In genomic region chr16:13631213-13631767, GRCh38 we compare ENCODE assay signal across 19 cellular contexts.
A peak's percentile ranks its signal among the peaks of the same experiment; 100 is the strongest.
DNase-seq lines count a peak whose midpoint lies in the region; ATAC-seq, FAIRE-seq and TF ChIP-seq lines count a peak whose summit lies in the region.
"Had no signal": no experiment of that assay in that cellular context is flagged by ENCODE, and none has a peak within 500 bp of the region (broad histone marks: within the 10 kb centered on the region; RNA-seq: fewer than 3 reads in every experiment).

No MANE protein-coding gene starts in this region.

- peaks cover 0 to 4% of the 10 kb centered on the region in 2 donors for H3K9me3 Mint-ChIP-seq in effector memory CD8-positive, alpha-beta T cell
- H3K9me3 Mint-ChIP-seq in activated naive CD8-positive, alpha-beta T cell treated with anti-CD3 and anti-CD28 coated beads for 36 hours = no peaks in the 10 kb centered on the region

- TF ChIP-seq RAD21 in HepG2 (CRISPR knock-in tag; IDR thresholded peaks at IDR 0.05) = no peak
- no peak for TF ChIP-seq RAD21 in IMR-90 (IDR thresholded peaks at IDR 0.05; ENCODE audit: low read length)

- H3K14ac ChIP-seq in IMR-90 (replicated peaks; ENCODE audit: low read depth, low read length) = no peak overlapping the region

- TF ChIP-seq EP300 in HepG2 (IDR thresholded peaks at IDR 0.05; ENCODE audit: low read depth in 2 of 2, low read length in 2 of 2) (no peak), HepG2 (CRISPR knock-in tag; IDR thresholded peaks at IDR 0.05; ENCODE audit: borderline replicate concordance) (no peak)

- no peak overlapping the region for H3K56ac ChIP-seq in IMR-90 (ENCODE audit: extremely low read depth, insufficient read depth, low read length)

- H3K79me2 ChIP-seq in HepG2 (ENCODE audit: insufficient read depth, low read length) (no peaks in the 10 kb centered on the region), hepatocyte (no peaks in the 10 kb centered on the region)

- TF ChIP-seq CTCF in HepG2 (CRISPR knock-in tag; IDR thresholded peaks at IDR 0.05) (no peak), right lobe of liver (IDR thresholded peaks at IDR 0.05) (no peak), IMR-90 (conservative IDR thresholded peaks at IDR 0.05; ENCODE audit: low read depth, low read length) (no peak), hepatocyte (IDR thresholded peaks at IDR 0.05; ENCODE audit: poor library complexity) (no peak)

- no peak overlapping the region for H2AK5ac ChIP-seq in IMR-90 (ENCODE audit: low read depth, low read length)

- H3K27me3 ChIP-seq in HepG2 (ENCODE audit: control insufficient read depth in 1 of 2, insufficient read depth in 2 of 2, low read length in 2 of 2) (no peaks in the 10 kb centered on the region; a peak in 1 of 5 replicates), right lobe of liver (no peaks in the 10 kb centered on the region), IMR-90 (ENCODE audit: control insufficient read depth, insufficient read depth, low read length) (no peaks in the 10 kb centered on the region), hepatocyte (no peaks in the 10 kb centered on the region)
- H3K27me3 ChIP-seq: BLaER1 had no signal

- no peaks in the 10 kb centered on the region for H3K4me1 ChIP-seq in HepG2 (ENCODE audit: insufficient read depth, low read length)
- peaks cover 0 to 10% (median 0%) of the 10 kb centered on the region in 4 donors for H3K4me1 ChIP-seq in right lobe of liver
- no peaks in the 10 kb centered on the region for H3K4me1 ChIP-seq in IMR-90 (ENCODE audit: control insufficient read depth, insufficient read depth, low read length)
- H3K4me1 ChIP-seq in hepatocyte (ENCODE audit: insufficient read depth) = peaks cover 22% of the 10 kb centered on the region

- H3K9me3 ChIP-seq in HepG2 (ENCODE audit: low read length) = no peaks in the 10 kb centered on the region
- no peaks in the 10 kb centered on the region for H3K9me3 ChIP-seq in right lobe of liver
- peaks cover 15% of the 10 kb centered on the region for H3K9me3 ChIP-seq in IMR-90 (ENCODE audit: control insufficient read depth, insufficient read depth, low read length)
- H3K9me3 ChIP-seq in hepatocyte (ENCODE audit: low read depth) = no peaks in the 10 kb centered on the region
- H3K9me3 ChIP-seq: BLaER1 had no signal

- no peak overlapping the region for H2BK5ac ChIP-seq in IMR-90 (ENCODE audit: low read depth, low read length, poor library complexity, severe bottlenecking)

- H2AFZ ChIP-seq in HepG2 (ENCODE audit: low read length) = no peak overlapping the region
- H2AFZ ChIP-seq in IMR-90 (replicated peaks; ENCODE audit: low read length, poor library complexity) = no peak overlapping the region
- no peak overlapping the region for H2AFZ ChIP-seq in hepatocyte

- H4K8ac ChIP-seq in IMR-90 (ENCODE audit: low read depth in 2 of 2, low read length in 2 of 2) = no peak overlapping the region

- no peak overlapping the region for H3K9ac ChIP-seq in HepG2 (ENCODE audit: insufficient read depth, low read depth, low read length)
- no peak overlapping the region for H3K9ac ChIP-seq in IMR-90 (ENCODE audit: low read depth, low read length)
- H3K9ac ChIP-seq: BLaER1 had no signal

- no peak overlapping the region for H2BK20ac ChIP-seq in IMR-90 (ENCODE audit: low read depth, low read length)

- no peak overlapping the region for H3K4me2 ChIP-seq in HepG2 (ENCODE audit: low read depth, low read length)
- H3K4me2 ChIP-seq in IMR-90 (ENCODE audit: low read depth, low read length) = no peak overlapping the region
- peak overlapping the region; percentile 44 for H3K4me2 ChIP-seq in hepatocyte
- H3K4me2 ChIP-seq: BLaER1 had no signal

- CTCF ChIA-PET in HepG2 (lab: Yijun Ruan, JAX; ENCODE audit: low intra/inter-chr PET ratio, low total read pairs) (no interaction called here), IMR-90 (lab: Yijun Ruan, JAX) (no interaction called here)

- no peak overlapping the region for H3K4me3 ChIP-seq in HepG2 (replicated peaks in 1 of 3; ENCODE audit: insufficient read depth in 1 of 3, low read depth in 2 of 3, low read length in 3 of 3)
- no peak overlapping the region for H3K4me3 ChIP-seq in right lobe of liver
- H3K4me3 ChIP-seq in IMR-90 (ENCODE audit: insufficient read depth, low read depth, low read length) = no peak overlapping the region
- no peak overlapping the region for H3K4me3 ChIP-seq in hepatocyte
- H3K4me3 ChIP-seq: BLaER1 had no signal

- no peak overlapping the region for H2BK15ac ChIP-seq in IMR-90 (ENCODE audit: low read depth, low read length)

- H3K9me1 ChIP-seq in IMR-90 (ENCODE audit: insufficient read depth, low read length) = no peaks in the 10 kb centered on the region

- H4K20me1 ChIP-seq in HepG2 (ENCODE audit: insufficient read depth, low read length) (no peaks in the 10 kb centered on the region), IMR-90 (ENCODE audit: insufficient read depth, low read length) (no peaks in the 10 kb centered on the region), hepatocyte (ENCODE audit: insufficient read depth, poor library complexity, severe bottlenecking) (no peaks in the 10 kb centered on the region)
- H4K20me1 ChIP-seq: BLaER1 had no signal

- BruUV-seq in HepG2 (replicated peaks; lab: Mats Ljungman, UMichigan) (no TSS peak), IMR-90 (replicated peaks; lab: Mats Ljungman, UMichigan) (no TSS peak)

- POLR2A ChIA-PET in HepG2 (lab: Yijun Ruan, JAX) = no interaction called here
- POLR2A ChIA-PET in IMR-90 (lab: Charles Lee; ENCODE audit: unreplicated experiment) = no interaction called here

- H3K4ac ChIP-seq in IMR-90 (ENCODE audit: low read depth, low read length) = no peak overlapping the region

- H3K23ac ChIP-seq in IMR-90 (ENCODE audit: low read depth, low read length) = no peak overlapping the region

- H2AK9ac ChIP-seq in IMR-90 (replicated peaks; ENCODE audit: low read depth, low read length, poor library complexity) = no peak overlapping the region

- H3K79me1 ChIP-seq in IMR-90 (ENCODE audit: low read depth in 1 of 2, low read length in 2 of 2) = no peaks in the 10 kb centered on the region

- no peak overlapping the region for H3K4me3 Mint-ChIP-seq in effector memory CD8-positive, alpha-beta T cell
- no peak overlapping the region for H3K4me3 Mint-ChIP-seq in activated naive CD8-positive, alpha-beta T cell treated with anti-CD3 and anti-CD28 coated beads for 36 hours
- H3K4me3 Mint-ChIP-seq: CD14-positive monocyte; CD4-positive, alpha-beta memory T cell; IgD-negative memory B cell had no signal

- H3K27ac ChIP-seq in HepG2 (ENCODE audit: extremely low read length, insufficient read depth, low read length) (no peak overlapping the region), right lobe of liver (no peak overlapping the region), IMR-90 (ENCODE audit: insufficient read depth, low read length) (no peak overlapping the region), hepatocyte (peak overlapping the region; percentile 71)
- H3K27ac ChIP-seq: 22Rv1, BLaER1 had no signal

- no peak for ATAC-seq in HepG2
- no peak for ATAC-seq in right lobe of liver
- no peak for ATAC-seq in IMR-90 (ENCODE audit: low read depth)
- no peak for ATAC-seq in effector memory CD8-positive, alpha-beta T cell (replicated peaks)
- no peak for ATAC-seq in GM21723 (IDR thresholded peaks at IDR 0.05; ENCODE audit: unreplicated experiment)
- ATAC-seq in HG03457 (IDR thresholded peaks at IDR 0.05; ENCODE audit: unreplicated experiment) = no peak

- TF ChIP-seq POLR2A in HepG2 (IDR thresholded peaks at IDR 0.05; ENCODE audit: insufficient read depth in 1 of 2, low read depth in 2 of 2, low read length in 2 of 2) (no peak), right lobe of liver (IDR thresholded peaks at IDR 0.05) (no peak), IMR-90 (IDR thresholded peaks at IDR 0.05; ENCODE audit: low read depth, low read length) (no peak)

- no peak for FAIRE-seq in HepG2 (lab: Jason Lieb, UNC)

- WGBS in HepG2 (ENCODE audit: low lambda C conversion rate) = 0% methylated on average over 2 of the region's 2 CpGs
- WGBS in right lobe of liver (ENCODE audit: insufficient coverage, low coverage, low lambda C conversion rate, missing lambda C conversion rate) = 48% methylated on average over 2 of the region's 2 CpGs
- WGBS in IMR-90 (ENCODE audit: extremely low coverage in 2 of 2, insufficient read length in 1 of 2), 2 experiments = no CpG with 5 or more reads among the region's 2 CpGs
- WGBS in hepatocyte (ENCODE audit: low lambda C conversion rate, missing lambda C conversion rate) = 38% methylated on average over 2 of the region's 2 CpGs

- DNase-seq in HepG2 (ENCODE audit: low spot score) = no peak
- no peak for DNase-seq in right lobe of liver
- no peak for DNase-seq in IMR-90
- DNase-seq in hepatocyte (ENCODE audit: low spot score) = no peak
- DNase-seq in effector memory CD8-positive, alpha-beta T cell = no peak
- DNase-seq in activated naive CD8-positive, alpha-beta T cell treated with anti-CD3 and anti-CD28 coated beads for 36 hours = no peak
- DNase-seq: Calu3; CD4-positive, alpha-beta memory T cell; DMS79 treated with DMSO at 0.1 percent for 48 hours; GF-D8; GOT3; H7; KG1 had no signal

- H3K36me3 ChIP-seq in HepG2 (replicated peaks in 1 of 2; ENCODE audit: control insufficient read depth in 1 of 2, insufficient read depth in 2 of 2, low read length in 2 of 2) = no peaks in the 10 kb centered on the region
- no peaks in the 10 kb centered on the region for H3K36me3 ChIP-seq in right lobe of liver
- H3K36me3 ChIP-seq in IMR-90 (ENCODE audit: control insufficient read depth, insufficient read depth, low read length) = no peaks in the 10 kb centered on the region
- H3K36me3 ChIP-seq in hepatocyte (replicated peaks; ENCODE audit: insufficient read depth, low read depth) = no peaks in the 10 kb centered on the region
- H3K36me3 ChIP-seq: BLaER1 had no signal

- intact Hi-C loops in HepG2 (cut with micrococcal nuclease; ENCODE audit: unreplicated experiment) (no loop called here), right lobe of liver (cut with DNase I) (no loop called here), IMR-90 (cut with micrococcal nuclease) (no loop called here)

- H3K27me3 Mint-ChIP-seq in effector memory CD8-positive, alpha-beta T cell = no peaks in the 10 kb centered on the region
- peaks cover 6% of the 10 kb centered on the region for H3K27me3 Mint-ChIP-seq in activated naive CD8-positive, alpha-beta T cell treated with anti-CD3 and anti-CD28 coated beads for 36 hours
- H3K27me3 Mint-ChIP-seq: CD4-positive, alpha-beta memory T cell; IgD-negative memory B cell had no signal

- in situ Hi-C loops in HepG2 (cut with HindIII; ENCODE audit: extremely low pct_ligation_motif_present, low pct_unique_long_range_greater_than_20kb) (no loop called here), IMR-90 (cut with MboI; ENCODE audit: low sequenced_read_pairs) (no loop called here)

- H4K91ac ChIP-seq in IMR-90 (ENCODE audit: insufficient read depth, low read depth, low read length) = no peak overlapping the region

- no peak overlapping the region for H2BK120ac ChIP-seq in IMR-90 (ENCODE audit: low read depth, low read length)

- H3K9me2 ChIP-seq in hepatocyte (replicated peaks; ENCODE audit: insufficient read depth) = no peaks in the 10 kb centered on the region

- H3K4me1 Mint-ChIP-seq in effector memory CD8-positive, alpha-beta T cell (ENCODE audit: low read depth in 2 of 2) = no peaks in the 10 kb centered on the region
- H3K4me1 Mint-ChIP-seq in activated naive CD8-positive, alpha-beta T cell treated with anti-CD3 and anti-CD28 coated beads for 36 hours = no peaks in the 10 kb centered on the region
- H3K4me1 Mint-ChIP-seq: CD14-positive monocyte, IgD-negative memory B cell had no signal

- no peak overlapping the region for H3K27ac Mint-ChIP-seq in effector memory CD8-positive, alpha-beta T cell
- no peak overlapping the region for H3K27ac Mint-ChIP-seq in activated naive CD8-positive, alpha-beta T cell treated with anti-CD3 and anti-CD28 coated beads for 36 hours
- H3K27ac Mint-ChIP-seq: CD14-positive monocyte; CD4-positive, alpha-beta memory T cell; IgD-negative memory B cell had no signal

- no peak overlapping the region for H4K5ac ChIP-seq in IMR-90 (ENCODE audit: low read depth, low read length)

- H3K18ac ChIP-seq in IMR-90 (ENCODE audit: low read depth, low read length) = no peak overlapping the region

- H3K36me3 Mint-ChIP-seq in effector memory CD8-positive, alpha-beta T cell (ENCODE audit: insufficient read depth) = peaks cover 3% of the 10 kb centered on the region
- no peaks in the 10 kb centered on the region for H3K36me3 Mint-ChIP-seq in activated naive CD8-positive, alpha-beta T cell treated with anti-CD3 and anti-CD28 coated beads for 36 hours
- H3K36me3 Mint-ChIP-seq: CD14-positive monocyte; CD4-positive, alpha-beta memory T cell; IgD-negative memory B cell had no signal

- dilution Hi-C loops in IMR-90 (cut with HindIII; ENCODE audit: low sequenced_read_pairs, unreplicated experiment) = no loop called here
